In the genomic region with DNA sequence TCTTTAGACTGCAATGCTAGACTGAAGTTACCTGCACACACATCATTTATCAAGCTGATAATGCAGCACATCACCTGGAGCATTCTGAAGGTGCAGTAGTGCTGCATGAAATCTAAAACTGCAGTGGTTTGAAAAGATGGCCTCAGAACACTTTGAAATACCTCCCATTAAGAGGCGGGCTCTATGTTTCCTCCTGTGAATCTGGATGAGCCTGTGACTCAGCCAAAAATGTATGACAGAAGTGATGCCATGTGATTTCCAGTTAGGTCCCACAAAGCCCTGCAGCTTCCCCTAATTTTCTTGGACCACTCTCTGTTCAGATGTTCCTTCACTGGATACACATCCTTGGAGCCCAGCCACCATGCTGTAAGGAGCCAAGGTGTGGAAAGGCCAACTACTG, we compare ENCODE assay signal across 25 cellular contexts. TPM values are rescaled to one million over a fixed set of nuclear protein-coding genes. Genes with fewer than 3 reads are reported as not detected.
"Had no signal": no experiment of that assay in that cellular context is flagged by ENCODE, and none has a peak within 500 bp of the region (broad histone marks: within the 10 kb centered on the region; RNA-seq: fewer than 3 reads in every experiment).

No MANE protein-coding gene starts in this region.

- ATAC-seq: body of pancreas; gastroesophageal sphincter; heart right ventricle; naive thymus-derived CD4-positive, alpha-beta T cell had no signal

- H3K4me3 ChIP-seq: body of pancreas, colonic mucosa, gastroesophageal sphincter, heart right ventricle, neural progenitor cell, prostate gland, right atrium auricular region, transverse colon, uterus had no signal

- H3K9me3 ChIP-seq: body of pancreas, colonic mucosa, heart right ventricle, prostate gland, right atrium auricular region, transverse colon, uterus had no signal

- H3K27me3 ChIP-seq: body of pancreas, colonic mucosa, neural progenitor cell, right atrium auricular region, transverse colon, uterus had no signal

- H3K4me2 ChIP-seq: neural progenitor cell had no signal

- H3K9ac ChIP-seq: neural progenitor cell had no signal

- H3K4me1 ChIP-seq: body of pancreas, colonic mucosa, gastroesophageal sphincter, heart right ventricle, neural progenitor cell, prostate gland, right atrium auricular region, transverse colon, uterus had no signal

- DNase-seq: activated B cell treated with CpG ODN at 0.5 μM for 24 hours; activated CD4-positive, alpha-beta memory T cell treated with anti-CD3 and anti-CD28 coated beads for 36 hours; activated CD4-positive, alpha-beta T cell treated with anti-CD3 and anti-CD28 coated beads for 4 hours; activated naive CD8-positive, alpha-beta T cell treated with anti-CD3 and anti-CD28 coated beads for 36 hours; amniotic stem cell; body of pancreas; central memory CD4-positive, alpha-beta T cell; colonic mucosa; erythroblast; heart right ventricle; kidney glomerular epithelial cell; mesenchymal stem cell; naive thymus-derived CD4-positive, alpha-beta T cell; stimulated activated CD4-positive, alpha-beta T cell treated with anti-CD3 and anti-CD28 coated beads, Interleukin-12 subunit alpha, Interleukin-12 subunit beta, amount 100 ng/mL, for 4 hours; stimulated activated CD4-positive, alpha-beta T cell treated with anti-CD3 and anti-CD28 coated beads, Interleukin-1b, Interleukin-23, amount 100 ng/mL, for 48 hours; stimulated activated CD8-positive, alpha-beta memory T cell treated with anti-CD3 and anti-CD28 coated beads, Interleukin-4, amount 100 ng/mL, for 48 hours; stimulated activated naive CD4-positive, alpha-beta T cell; substantia nigra; T-helper 9 cell; transverse colon; uterus had no signal

- H2AFZ ChIP-seq: neural progenitor cell had no signal

- H3K36me3 ChIP-seq: colonic mucosa, gastroesophageal sphincter, heart right ventricle, neural progenitor cell, prostate gland, right atrium auricular region, transverse colon, uterus had no signal

- H3K27ac ChIP-seq: body of pancreas, colonic mucosa, gastroesophageal sphincter, heart right ventricle, neural progenitor cell, prostate gland, right atrium auricular region, transverse colon, uterus had no signal

RNA-seq across cellular contexts. Expression of a gene that starts 27.1 kb away (rescaled TPM):
- polyA plus RNA-seq: naive thymus-derived CD4-positive, alpha-beta T cell had no signal
